ENCODE assay signal across 33 cellular contexts in the genomic region with DNA sequence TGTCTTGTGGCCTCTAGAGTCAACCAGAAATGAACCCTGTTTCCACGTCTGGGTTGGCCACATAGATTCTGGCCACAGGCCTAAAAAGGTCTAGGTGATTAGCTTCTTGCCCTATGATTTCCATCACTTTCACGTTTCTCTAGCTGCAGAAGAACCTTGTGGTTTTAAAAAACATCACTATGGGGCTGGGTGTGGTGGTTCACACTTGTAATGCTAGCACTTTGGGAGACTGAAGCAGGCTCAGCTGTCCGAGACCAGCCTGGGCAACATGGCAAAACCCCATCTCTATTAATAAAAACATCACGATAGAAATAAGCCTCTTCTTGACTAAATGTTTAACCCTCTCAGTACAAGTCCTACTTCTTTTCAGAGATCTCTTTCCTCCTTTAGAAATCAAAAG. TPM values are rescaled to one million over a fixed set of nuclear protein-coding genes. Genes with fewer than 3 reads are reported as not detected.
"Had no signal": no experiment of that assay in that cellular context is flagged by ENCODE, and none has a peak within 500 bp of the region (broad histone marks: within the 10 kb centered on the region; RNA-seq: fewer than 3 reads in every experiment).

No MANE protein-coding gene starts in this region.

- H3K4me1 ChIP-seq: ascending aorta, Peyer's patch, SJSA1 had no signal

- H3K27ac Mint-ChIP-seq: activated CD4-positive, alpha-beta T cell treated with anti-CD3 and anti-CD28 coated beads, Interleukin-2, amount 10 ng/mL, durations not matched to agents 24 days and 14 days; activated CD8-positive, alpha-beta T cell treated with anti-CD3 and anti-CD28 coated beads for 36 hours; activated naive CD8-positive, alpha-beta T cell treated with anti-CD3 and anti-CD28 coated beads, Interleukin-2, amount 10 ng/mL, durations not matched to agents 7 days and 5 days; activated T-helper 17 cell treated with anti-CD3 and anti-CD28 coated beads, Interleukin-2, amount 50 U/mL, for 72 hours; T-helper 1 cell treated with Interleukin-12 subunit alpha and Interleukin-12 subunit beta and Interleukin-4 antibody, amounts not matched to agents 30 μg/mL and 1 μg/mL, for 36 hours; T-helper 2 cell treated with Interferon-gamma antibody and Interleukin-4, amounts not matched to agents 5 μg/mL and 100 μg/mL, for 36 hours had no signal

- H3K27me3 Mint-ChIP-seq: activated CD4-positive, alpha-beta T cell treated with anti-CD3 and anti-CD28 coated beads, Interleukin-2, amount 10 ng/mL, durations not matched to agents 24 days and 14 days; activated CD8-positive, alpha-beta T cell treated with anti-CD3 and anti-CD28 coated beads for 36 hours; activated naive CD8-positive, alpha-beta T cell treated with anti-CD3 and anti-CD28 coated beads, Interleukin-2, amount 10 ng/mL, durations not matched to agents 7 days and 5 days; activated T-helper 17 cell treated with anti-CD3 and anti-CD28 coated beads, Interleukin-2, amount 50 U/mL, for 72 hours had no signal

- ATAC-seq: activated CD8-positive, alpha-beta T cell treated with anti-CD3 and anti-CD28 coated beads for 36 hours; activated T-cell treated with anti-CD3 and anti-CD28 coated beads, Interleukin-2, amount 50 U/mL, for 72 hours; activated T-helper 17 cell treated with anti-CD3 and anti-CD28 coated beads, Interleukin-2, amount 50 U/mL, for 72 hours; PC-3 had no signal

- H3K9me3 ChIP-seq: ascending aorta, MG63, Peyer's patch, SJSA1, SK-N-SH had no signal

- DNase-seq: activated CD4-positive, alpha-beta T cell treated with anti-CD3 and anti-CD28 coated beads, Interleukin-2, amount 10 ng/mL, durations not matched to agents 24 days and 14 days; activated CD4-positive, alpha-beta T cell treated with anti-CD3 and anti-CD28 coated beads, Interleukin-2, amount 50 U/mL, for 4 hours; activated CD8-positive, alpha-beta T cell treated with anti-CD3 and anti-CD28 coated beads for 36 hours; activated effector memory CD4-positive, alpha-beta T cell treated with anti-CD3 and anti-CD28 coated beads, Interleukin-2, amount 50 U/mL, for 16 hours; activated naive CD4-positive, alpha-beta T cell; activated naive CD4-positive, alpha-beta T cell treated with anti-CD3 and anti-CD28 coated beads, Interleukin-2, amount 50 U/mL, for 16 hours; activated naive CD8-positive, alpha-beta T cell treated with anti-CD3 and anti-CD28 coated beads, Interleukin-2, amount 10 ng/mL, durations not matched to agents 7 days and 5 days; activated T-cell treated with anti-CD3 and anti-CD28 coated beads, Interleukin-2, amount 50 U/mL, for 1 hour; activated T-cell treated with anti-CD3 and anti-CD28 coated beads, Interleukin-2, amount 50 U/mL, for 72 hours; amygdala; Kasumi-1; MG63; NCI-H1048; NCI-H1105 treated with DMSO at 0.1 percent for 48 hours; NCI-H1436; NCI-H1694; NCI-H1930; NCI-H2081 treated with DMSO at 0.1 percent for 48 hours; NCI-H226; NCI-H446 treated with DMSO at 0.1 percent for 48 hours; NCI-H524; NK-92 treated with Interleukin-12 subunit alpha and Interleukin-12 subunit beta, amount 100 ng/mL, for 24 hours; PC-3; Peyer's patch; RPMI8226; SHP77 treated with DMSO at 0.1 percent for 48 hours; SK-N-SH had no signal

- H3K4me3 Mint-ChIP-seq: activated CD4-positive, alpha-beta T cell treated with anti-CD3 and anti-CD28 coated beads, Interleukin-2, amount 10 ng/mL, durations not matched to agents 24 days and 14 days; activated CD8-positive, alpha-beta T cell treated with anti-CD3 and anti-CD28 coated beads for 36 hours; activated naive CD8-positive, alpha-beta T cell treated with anti-CD3 and anti-CD28 coated beads, Interleukin-2, amount 10 ng/mL, durations not matched to agents 7 days and 5 days; activated T-cell treated with anti-CD3 and anti-CD28 coated beads, Interleukin-2, amount 50 U/mL, for 72 hours; activated T-helper 17 cell treated with anti-CD3 and anti-CD28 coated beads, Interleukin-2, amount 50 U/mL, for 72 hours; T-helper 1 cell treated with Interleukin-12 subunit alpha and Interleukin-12 subunit beta and Interleukin-4 antibody, amounts not matched to agents 30 μg/mL and 1 μg/mL, for 36 hours; T-helper 2 cell treated with Interferon-gamma antibody and Interleukin-4, amounts not matched to agents 5 μg/mL and 100 μg/mL, for 36 hours had no signal

- H3K27me3 ChIP-seq: ascending aorta, cardiac muscle cell, MG63, Peyer's patch, SJSA1 had no signal

- H3K4me3 ChIP-seq: ascending aorta, cardiac muscle cell, MG63, Peyer's patch, SJSA1 had no signal

- H3K9me3 Mint-ChIP-seq: activated CD4-positive, alpha-beta T cell treated with anti-CD3 and anti-CD28 coated beads, Interleukin-2, amount 10 ng/mL, durations not matched to agents 24 days and 14 days; activated CD8-positive, alpha-beta T cell treated with anti-CD3 and anti-CD28 coated beads for 36 hours; activated naive CD8-positive, alpha-beta T cell treated with anti-CD3 and anti-CD28 coated beads, Interleukin-2, amount 10 ng/mL, durations not matched to agents 7 days and 5 days; activated T-cell treated with anti-CD3 and anti-CD28 coated beads, Interleukin-2, amount 50 U/mL, for 72 hours; activated T-helper 17 cell treated with anti-CD3 and anti-CD28 coated beads, Interleukin-2, amount 50 U/mL, for 72 hours; T-helper 1 cell treated with Interleukin-12 subunit alpha and Interleukin-12 subunit beta and Interleukin-4 antibody, amounts not matched to agents 30 μg/mL and 1 μg/mL, for 36 hours; T-helper 2 cell treated with Interferon-gamma antibody and Interleukin-4, amounts not matched to agents 5 μg/mL and 100 μg/mL, for 36 hours had no signal

- H3K27ac ChIP-seq: ascending aorta, cardiac muscle cell, Peyer's patch, SJSA1 had no signal

RNA-seq across cellular contexts. Expression of gene LRRC73, which starts 34.3 kb away (rescaled TPM):
- total RNA-seq: ascending aorta, SJSA1 had no signal
